ENCODE assay signal across 10 cellular contexts in genomic region chr3:133441867-133442270, GRCh38. TPM values are rescaled to one million over a fixed set of nuclear protein-coding genes. Genes with fewer than 3 reads are reported as not detected.
DNase-seq lines count a peak whose midpoint lies in the region; ATAC-seq and TF ChIP-seq lines count a peak whose summit lies in the region.
"Had no signal": no experiment of that assay in that cellular context is flagged by ENCODE, and none has a peak within 500 bp of the region (broad histone marks: within the 10 kb centered on the region; RNA-seq: fewer than 3 reads in every experiment).

No MANE protein-coding gene starts in this region.

- peak; percentile 76 for ATAC-seq in CD8-positive, alpha-beta T cell
- ATAC-seq in GM19397 (IDR thresholded peaks at IDR 0.05; ENCODE audit: unreplicated experiment), result peak; percentile 58
- peak; percentile 63 for ATAC-seq in HG03280 (IDR thresholded peaks at IDR 0.05; ENCODE audit: unreplicated experiment)
- peak; percentile 89 for ATAC-seq in activated naive CD8-positive, alpha-beta T cell treated with anti-CD3 and anti-CD28 coated beads, Interleukin-2, amount 10 ng/mL, durations not matched to agents 7 days and 5 days (ENCODE audit: low read depth)
- ATAC-seq in left cardiac atrium, result no peak

- H3K4me1 Mint-ChIP-seq in CD8-positive, alpha-beta T cell (ENCODE audit: low read depth), result peaks cover 26% of the 10 kb centered on the region
- H3K4me1 Mint-ChIP-seq in activated naive CD8-positive, alpha-beta T cell treated with anti-CD3 and anti-CD28 coated beads, Interleukin-2, amount 10 ng/mL, durations not matched to agents 7 days and 5 days, result peaks cover 16% of the 10 kb centered on the region
- H3K4me1 Mint-ChIP-seq in chondrocyte (ENCODE audit: low read depth), result peaks cover 11% of the 10 kb centered on the region

- peaks cover 5% of the 10 kb centered on the region for H3K9me3 Mint-ChIP-seq in CD8-positive, alpha-beta T cell
- H3K9me3 Mint-ChIP-seq in activated naive CD8-positive, alpha-beta T cell treated with anti-CD3 and anti-CD28 coated beads, Interleukin-2, amount 10 ng/mL, durations not matched to agents 7 days and 5 days, result peaks cover 5% of the 10 kb centered on the region
- peaks cover 4% of the 10 kb centered on the region for H3K9me3 Mint-ChIP-seq in chondrocyte (ENCODE audit: low read depth)

- H3K4me3 Mint-ChIP-seq in CD8-positive, alpha-beta T cell, result peak overlapping the region; percentile 87
- peak overlapping the region; percentile 79 for H3K4me3 Mint-ChIP-seq in activated naive CD8-positive, alpha-beta T cell treated with anti-CD3 and anti-CD28 coated beads, Interleukin-2, amount 10 ng/mL, durations not matched to agents 7 days and 5 days
- no peak overlapping the region for H3K4me3 Mint-ChIP-seq in chondrocyte (ENCODE audit: unreplicated experiment)

- CTCF ChIA-PET in CD8-positive, alpha-beta T cell (lab: Charles Lee), result no interaction called here

- H3K27me3 ChIP-seq in CD8-positive, alpha-beta T cell (ENCODE audit: insufficient read depth, low read length), result no peaks in the 10 kb centered on the region
- H3K27me3 ChIP-seq in breast epithelium, result no peaks in the 10 kb centered on the region

- TF ChIP-seq POLR2A in breast epithelium (IDR thresholded peaks at IDR 0.05), result no peak

- H3K4me1 ChIP-seq in CD8-positive, alpha-beta T cell (ENCODE audit: insufficient read depth, low read length), result peaks cover 14% of the 10 kb centered on the region
- no peaks in the 10 kb centered on the region for H3K4me1 ChIP-seq in breast epithelium

- no peaks in the 10 kb centered on the region for H3K36me3 ChIP-seq in CD8-positive, alpha-beta T cell (ENCODE audit: insufficient read depth, low read length)
- no peaks in the 10 kb centered on the region for H3K36me3 ChIP-seq in breast epithelium

- no peaks in the 10 kb centered on the region for H3K9me3 ChIP-seq in CD8-positive, alpha-beta T cell (ENCODE audit: low read length)
- no peaks in the 10 kb centered on the region for H3K9me3 ChIP-seq in breast epithelium

- peak overlapping the region; percentile 98 for H3K27ac Mint-ChIP-seq in CD8-positive, alpha-beta T cell
- H3K27ac Mint-ChIP-seq in activated naive CD8-positive, alpha-beta T cell treated with anti-CD3 and anti-CD28 coated beads, Interleukin-2, amount 10 ng/mL, durations not matched to agents 7 days and 5 days, result peak overlapping the region; percentile 91
- H3K27ac Mint-ChIP-seq in chondrocyte (ENCODE audit: unreplicated experiment), result no peak overlapping the region

- TF ChIP-seq CTCF in CD8-positive, alpha-beta T cell (IDR thresholded peaks at IDR 0.05), result no peak
- no peak for TF ChIP-seq CTCF in breast epithelium (IDR thresholded peaks at IDR 0.05)
- no peak for TF ChIP-seq CTCF in chondrocyte (IDR thresholded peaks at IDR 0.05)

- H3K27ac ChIP-seq in CD8-positive, alpha-beta T cell (ENCODE audit: low read depth, low read length), result no peak overlapping the region
- no peak overlapping the region for H3K27ac ChIP-seq in breast epithelium

- no peaks in the 10 kb centered on the region for H3K27me3 Mint-ChIP-seq in CD8-positive, alpha-beta T cell (ENCODE audit: low read depth)
- H3K27me3 Mint-ChIP-seq in activated naive CD8-positive, alpha-beta T cell treated with anti-CD3 and anti-CD28 coated beads, Interleukin-2, amount 10 ng/mL, durations not matched to agents 7 days and 5 days, result no peaks in the 10 kb centered on the region
- no peaks in the 10 kb centered on the region for H3K27me3 Mint-ChIP-seq in chondrocyte (ENCODE audit: low read depth)

- intact Hi-C loops in CD8-positive, alpha-beta T cell (cut with DNase I, micrococcal nuclease), result loop anchor here (5.0 kb wide), 2 partner anchors 130 to 135 kb away; partner anchors contain the start of gene CDV3 (in 1 of the 2)
- intact Hi-C loops in breast epithelium (cut with DNase I; ENCODE audit: low total_unique reads) (no loop called here), left cardiac atrium (cut with DNase I) (no loop called here)

- peak overlapping the region; percentile 41 for H3K4me3 ChIP-seq in CD8-positive, alpha-beta T cell (ENCODE audit: low read depth, low read length)
- no peak overlapping the region for H3K4me3 ChIP-seq in breast epithelium
- H3K4me3 ChIP-seq: skin epidermis had no signal

- POLR2A ChIA-PET in CD8-positive, alpha-beta T cell (lab: Charles Lee), result interaction anchor here (0.7 to 0.9 kb wide), 2 partner anchors 131 kb away, joined by 3 read pairs; partner anchors contain the start of gene CDV3
- POLR2A ChIA-PET in activated naive CD8-positive, alpha-beta T cell treated with anti-CD3 and anti-CD28 coated beads, Interleukin-2, amount 10 ng/mL, durations not matched to agents 7 days and 5 days (lab: Charles Lee), result interaction anchor here (0.7 kb wide), 1 partner anchor 49 kb away, joined by 3 read pairs; no protein-coding TSS in a partner anchor

- peaks cover 9% of the 10 kb centered on the region for H3K36me3 Mint-ChIP-seq in CD8-positive, alpha-beta T cell
- peaks cover 8% of the 10 kb centered on the region for H3K36me3 Mint-ChIP-seq in activated naive CD8-positive, alpha-beta T cell treated with anti-CD3 and anti-CD28 coated beads, Interleukin-2, amount 10 ng/mL, durations not matched to agents 7 days and 5 days
- H3K36me3 Mint-ChIP-seq in chondrocyte (ENCODE audit: low read depth), result no peaks in the 10 kb centered on the region

- peak in 3 of 7 experiments; percentile 2 to 55 (median 20) for DNase-seq in CD8-positive, alpha-beta T cell
- peak; percentile 38 for DNase-seq in activated naive CD8-positive, alpha-beta T cell treated with anti-CD3 and anti-CD28 coated beads, Interleukin-2, amount 10 ng/mL, durations not matched to agents 7 days and 5 days
- DNase-seq in OCI-M2 (lab: John Stamatoyannopoulos, UW; ENCODE audit: unreplicated experiment) (no peak), breast epithelium (ENCODE audit: low spot score in 2 of 2) (no peak), chondrocyte (ENCODE audit: low spot score) (no peak), left cardiac atrium (no peak)

RNA-seq across cellular contexts. Expression of gene BFSP2, which starts 42.0 kb away (rescaled TPM):
- not detected for total RNA-seq in CD8-positive, alpha-beta T cell
- total RNA-seq in activated naive CD8-positive, alpha-beta T cell treated with anti-CD3 and anti-CD28 coated beads, Interleukin-2, amount 10 ng/mL, durations not matched to agents 7 days and 5 days, result not detected
- not detected for total RNA-seq in breast epithelium
- total RNA-seq in chondrocyte, result not detected in 3 replicates
- not detected for total RNA-seq in left cardiac atrium
- total RNA-seq: RPMI7951 had no signal

Comparison
In these comparisons a context has a peak if more than half of its experiments do, and no peak if none do; other contexts are left out.
1. ATAC-seq: peak in CD8-positive, alpha-beta T cell (single experiment), GM19397 (single experiment), HG03280 (single experiment) and activated naive CD8-positive, alpha-beta T cell treated with anti-CD3 and anti-CD28 coated beads, Interleukin-2, amount 10 ng/mL, durations not matched to agents 7 days and 5 days (single experiment); none in left cardiac atrium (0 of 2).
2. intact Hi-C loops: an anchor here in CD8-positive, alpha-beta T cell (5.0 kb wide); none called in breast epithelium and left cardiac atrium.